2 cellular contexts compared by ENCODE assay signal in the genomic region with DNA sequence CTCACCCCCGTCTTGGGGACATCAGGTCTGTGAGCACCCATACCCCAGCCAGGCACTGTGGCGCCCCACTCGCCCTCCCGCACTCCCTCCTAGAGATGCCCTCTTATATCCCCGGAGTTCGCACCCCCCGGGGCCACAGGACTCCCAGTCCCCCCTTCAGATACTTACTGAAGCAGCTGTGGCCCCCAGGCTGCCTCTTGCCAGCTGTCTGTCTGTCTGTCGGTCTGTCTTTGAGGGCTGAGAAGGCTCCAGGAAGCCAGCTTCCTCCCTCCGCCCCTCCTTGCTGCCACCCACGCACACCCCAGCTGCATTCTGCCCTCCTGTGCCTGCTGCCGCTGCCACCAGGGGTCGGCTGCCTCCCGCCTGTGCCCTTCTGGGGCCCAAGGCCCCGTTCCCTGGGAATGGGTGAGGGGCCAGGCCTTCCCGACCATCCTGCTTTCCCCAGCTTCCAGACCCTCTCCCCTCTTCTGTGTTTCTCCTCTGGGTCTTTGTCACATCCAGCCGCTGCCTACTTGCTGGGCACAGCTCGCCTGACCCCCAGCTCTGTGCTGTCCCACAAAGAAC.
TF ChIP-seq lines count a peak whose summit lies in the region.

TSS of gene PTPN7 (minus strand) at position 226 of the 564 bp plus-strand sequence. CDS start 1,200 bp downstream, outside the sequence.

TF ChIP-seq in H1, 55 proteins besides CTCF, POLR2A, EP300 and RAD21:
- TF ChIP-seq EGR1 (IDR thresholded peaks at IDR 0.05; ENCODE audit: borderline replicate concordance, low read depth, low read length) (peak; percentile 64; the same call in 1 of the 2 replicates), POLR2AphosphoS5 (IDR thresholded peaks at IDR 0.05; ENCODE audit: low read depth, low read length) (no peak)

TF ChIP-seq in SK-N-SH, 30 proteins besides CTCF, POLR2A, EP300 and RAD21 (continued from another document):
- no peak for TF ChIP-seq YY1 (IDR thresholded peaks at IDR 0.05; ENCODE audit: low read depth)
- TF ChIP-seq RXRA (IDR thresholded peaks at IDR 0.05; ENCODE audit: borderline replicate concordance, low read depth): no peak
- TF ChIP-seq, protein P1, sequence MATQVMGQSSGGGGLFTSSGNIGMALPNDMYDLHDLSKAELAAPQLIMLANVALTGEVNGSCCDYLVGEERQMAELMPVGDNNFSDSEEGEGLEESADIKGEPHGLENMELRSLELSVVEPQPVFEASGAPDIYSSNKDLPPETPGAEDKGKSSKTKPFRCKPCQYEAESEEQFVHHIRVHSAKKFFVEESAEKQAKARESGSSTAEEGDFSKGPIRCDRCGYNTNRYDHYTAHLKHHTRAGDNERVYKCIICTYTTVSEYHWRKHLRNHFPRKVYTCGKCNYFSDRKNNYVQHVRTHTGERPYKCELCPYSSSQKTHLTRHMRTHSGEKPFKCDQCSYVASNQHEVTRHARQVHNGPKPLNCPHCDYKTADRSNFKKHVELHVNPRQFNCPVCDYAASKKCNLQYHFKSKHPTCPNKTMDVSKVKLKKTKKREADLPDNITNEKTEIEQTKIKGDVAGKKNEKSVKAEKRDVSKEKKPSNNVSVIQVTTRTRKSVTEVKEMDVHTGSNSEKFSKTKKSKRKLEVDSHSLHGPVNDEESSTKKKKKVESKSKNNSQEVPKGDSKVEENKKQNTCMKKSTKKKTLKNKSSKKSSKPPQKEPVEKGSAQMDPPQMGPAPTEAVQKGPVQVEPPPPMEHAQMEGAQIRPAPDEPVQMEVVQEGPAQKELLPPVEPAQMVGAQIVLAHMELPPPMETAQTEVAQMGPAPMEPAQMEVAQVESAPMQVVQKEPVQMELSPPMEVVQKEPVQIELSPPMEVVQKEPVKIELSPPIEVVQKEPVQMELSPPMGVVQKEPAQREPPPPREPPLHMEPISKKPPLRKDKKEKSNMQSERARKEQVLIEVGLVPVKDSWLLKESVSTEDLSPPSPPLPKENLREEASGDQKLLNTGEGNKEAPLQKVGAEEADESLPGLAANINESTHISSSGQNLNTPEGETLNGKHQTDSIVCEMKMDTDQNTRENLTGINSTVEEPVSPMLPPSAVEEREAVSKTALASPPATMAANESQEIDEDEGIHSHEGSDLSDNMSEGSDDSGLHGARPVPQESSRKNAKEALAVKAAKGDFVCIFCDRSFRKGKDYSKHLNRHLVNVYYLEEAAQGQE (IDR thresholded peaks at IDR 0.05; ENCODE audit: low read depth, low read length): no peak
- no peak for TF ChIP-seq NFIC (IDR thresholded peaks at IDR 0.05; ENCODE audit: borderline replicate concordance)
- TF ChIP-seq, protein P2, sequence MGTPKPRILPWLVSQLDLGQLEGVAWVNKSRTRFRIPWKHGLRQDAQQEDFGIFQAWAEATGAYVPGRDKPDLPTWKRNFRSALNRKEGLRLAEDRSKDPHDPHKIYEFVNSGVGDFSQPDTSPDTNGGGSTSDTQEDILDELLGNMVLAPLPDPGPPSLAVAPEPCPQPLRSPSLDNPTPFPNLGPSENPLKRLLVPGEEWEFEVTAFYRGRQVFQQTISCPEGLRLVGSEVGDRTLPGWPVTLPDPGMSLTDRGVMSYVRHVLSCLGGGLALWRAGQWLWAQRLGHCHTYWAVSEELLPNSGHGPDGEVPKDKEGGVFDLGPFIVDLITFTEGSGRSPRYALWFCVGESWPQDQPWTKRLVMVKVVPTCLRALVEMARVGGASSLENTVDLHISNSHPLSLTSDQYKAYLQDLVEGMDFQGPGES (IDR thresholded peaks at IDR 0.05; ENCODE audit: low read depth, low read length): no peak
- TF ChIP-seq SIN3A (IDR thresholded peaks at IDR 0.05; ENCODE audit: borderline replicate concordance, low read depth, low read length): no peak
- TF ChIP-seq TAF1 (IDR thresholded peaks at IDR 0.05; ENCODE audit: borderline replicate concordance, low read depth, low read length): no peak
- TF ChIP-seq TCF12 (IDR thresholded peaks at IDR 0.05): no peak
- TF ChIP-seq GATA2 (CRISPR knock-in tag; IDR thresholded peaks at IDR 0.05): no peak
- TF ChIP-seq, protein P3, sequence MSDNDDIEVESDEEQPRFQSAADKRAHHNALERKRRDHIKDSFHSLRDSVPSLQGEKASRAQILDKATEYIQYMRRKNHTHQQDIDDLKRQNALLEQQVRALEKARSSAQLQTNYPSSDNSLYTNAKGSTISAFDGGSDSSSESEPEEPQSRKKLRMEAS (IDR thresholded peaks at IDR 0.05; ENCODE audit: low read depth): no peak
- no peak for TF ChIP-seq TEAD4 (IDR thresholded peaks at IDR 0.05; ENCODE audit: borderline replicate concordance, insufficient read depth)
- no peak for TF ChIP-seq FOXJ3 (CRISPR knock-in tag; IDR thresholded peaks at IDR 0.05)
- TF ChIP-seq, protein P4, sequence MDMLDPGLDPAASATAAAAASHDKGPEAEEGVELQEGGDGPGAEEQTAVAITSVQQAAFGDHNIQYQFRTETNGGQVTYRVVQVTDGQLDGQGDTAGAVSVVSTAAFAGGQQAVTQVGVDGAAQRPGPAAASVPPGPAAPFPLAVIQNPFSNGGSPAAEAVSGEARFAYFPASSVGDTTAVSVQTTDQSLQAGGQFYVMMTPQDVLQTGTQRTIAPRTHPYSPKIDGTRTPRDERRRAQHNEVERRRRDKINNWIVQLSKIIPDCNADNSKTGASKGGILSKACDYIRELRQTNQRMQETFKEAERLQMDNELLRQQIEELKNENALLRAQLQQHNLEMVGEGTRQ (IDR thresholded peaks at IDR 0.05; ENCODE audit: borderline replicate concordance, low read depth, low read length): no peak
- no peak for TF ChIP-seq RCOR1 (IDR thresholded peaks at IDR 0.05; ENCODE audit: low read length)
- TF ChIP-seq ELF1 (IDR thresholded peaks at IDR 0.05): no peak
